8 cellular contexts compared by ENCODE assay signal in the genomic region with DNA sequence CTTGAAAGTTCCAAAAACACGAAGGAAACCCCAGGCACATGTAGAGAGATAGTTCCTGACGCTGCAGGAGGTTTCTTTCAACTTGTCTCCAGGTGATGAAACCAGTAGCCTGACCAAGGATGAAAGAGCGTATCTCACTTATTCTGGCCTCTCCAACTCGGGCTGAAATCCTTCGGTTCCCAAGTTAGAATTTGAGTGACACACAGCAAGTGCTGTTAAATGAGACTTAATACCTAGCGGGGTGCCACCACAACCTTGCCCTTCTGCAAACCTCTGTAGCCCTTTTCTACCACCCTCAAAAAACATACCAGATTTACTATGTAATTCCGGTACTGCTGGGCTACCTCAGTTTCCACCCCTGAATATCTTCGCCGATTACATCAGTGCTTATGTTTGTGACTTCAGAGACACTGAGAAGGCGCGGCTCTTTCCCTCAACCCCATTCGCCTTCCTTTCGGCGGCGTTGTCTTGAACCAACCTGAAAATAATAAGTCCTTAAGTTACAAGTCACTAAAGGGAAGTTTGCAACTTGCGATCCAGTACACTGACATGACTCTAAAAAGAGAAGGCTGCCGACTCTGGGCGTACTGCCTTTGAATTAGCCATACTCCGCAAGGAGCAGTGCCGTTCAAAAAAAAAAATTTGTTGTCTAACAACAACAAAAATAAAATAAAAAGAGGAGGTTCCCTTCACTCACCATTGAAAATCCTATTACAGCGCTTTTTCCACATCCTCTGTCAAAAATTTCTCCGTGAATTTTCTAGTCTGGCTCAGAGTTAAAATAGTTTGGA.
A peak's percentile ranks its signal among the peaks of the same experiment; 100 is the strongest.
DNase-seq lines count a peak whose midpoint lies in the region; ATAC-seq and TF ChIP-seq lines count a peak whose summit lies in the region.

No MANE protein-coding gene starts in this region.

- CTCF ChIA-PET in activated naive CD4-positive, alpha-beta T cell treated with anti-CD3 and anti-CD28 coated beads, Interleukin-2, amount 10 ng/mL, durations not matched to agents 7 days and 5 days (lab: Charles Lee) = no interaction called here

- peaks cover 6% of the 10 kb centered on the region for H3K9me3 Mint-ChIP-seq in activated naive CD4-positive, alpha-beta T cell treated with anti-CD3 and anti-CD28 coated beads, Interleukin-2, amount 10 ng/mL, durations not matched to agents 7 days and 5 days
- H3K9me3 Mint-ChIP-seq in stimulated activated naive CD8-positive, alpha-beta T cell treated with anti-CD3 and anti-CD28 coated beads, Interleukin-15, amount 100 ng/mL, for 72 hours = no peaks in the 10 kb centered on the region

- peaks cover 80% of the 10 kb centered on the region for H3K27me3 Mint-ChIP-seq in activated naive CD4-positive, alpha-beta T cell treated with anti-CD3 and anti-CD28 coated beads, Interleukin-2, amount 10 ng/mL, durations not matched to agents 7 days and 5 days
- H3K27me3 Mint-ChIP-seq in stimulated activated naive CD8-positive, alpha-beta T cell treated with anti-CD3 and anti-CD28 coated beads, Interleukin-15, amount 100 ng/mL, for 72 hours = peaks cover 85% of the 10 kb centered on the region

- H3K4me3 ChIP-seq in epithelial cell of proximal tubule (ENCODE audit: low read depth, low read length) = peak overlapping the region; percentile 43
- H3K4me3 ChIP-seq in tibial artery = no peak overlapping the region

- no peak for TF ChIP-seq CTCF in epithelial cell of proximal tubule (conservative IDR thresholded peaks at IDR 0.05; ENCODE audit: low read depth, low read length)
- TF ChIP-seq CTCF in tibial artery (IDR thresholded peaks at IDR 0.05) = no peak

- peaks cover 0 to 50% of the 10 kb centered on the region in 2 donors for H3K27me3 ChIP-seq in tibial artery

- peak overlapping the region; percentile 71 for H3K27ac Mint-ChIP-seq in activated naive CD4-positive, alpha-beta T cell treated with anti-CD3 and anti-CD28 coated beads, Interleukin-2, amount 10 ng/mL, durations not matched to agents 7 days and 5 days
- H3K27ac Mint-ChIP-seq in stimulated activated naive CD8-positive, alpha-beta T cell treated with anti-CD3 and anti-CD28 coated beads, Interleukin-15, amount 100 ng/mL, for 72 hours = peak overlapping the region in 1 of 2 donors; percentile 97

- H3K36me3 Mint-ChIP-seq in activated naive CD4-positive, alpha-beta T cell treated with anti-CD3 and anti-CD28 coated beads, Interleukin-2, amount 10 ng/mL, durations not matched to agents 7 days and 5 days = peaks cover 8% of the 10 kb centered on the region

- H3K4me3 Mint-ChIP-seq in activated naive CD4-positive, alpha-beta T cell treated with anti-CD3 and anti-CD28 coated beads, Interleukin-2, amount 10 ng/mL, durations not matched to agents 7 days and 5 days = peak overlapping the region; percentile 40
- peak overlapping the region; percentile 72 to 79 for H3K4me3 Mint-ChIP-seq in stimulated activated naive CD8-positive, alpha-beta T cell treated with anti-CD3 and anti-CD28 coated beads, Interleukin-15, amount 100 ng/mL, for 72 hours

- peaks cover 52% of the 10 kb centered on the region for H3K4me1 Mint-ChIP-seq in activated naive CD4-positive, alpha-beta T cell treated with anti-CD3 and anti-CD28 coated beads, Interleukin-2, amount 10 ng/mL, durations not matched to agents 7 days and 5 days
- H3K4me1 Mint-ChIP-seq in stimulated activated naive CD8-positive, alpha-beta T cell treated with anti-CD3 and anti-CD28 coated beads, Interleukin-15, amount 100 ng/mL, for 72 hours = peaks cover 46% of the 10 kb centered on the region

- intact Hi-C loops in tibial artery (cut with DNase I; ENCODE audit: low total_unique reads) = no loop called here

- peaks cover 0 to 4% (median 0%) of the 10 kb centered on the region in 4 donors for H3K4me1 ChIP-seq in tibial artery

- H3K9me3 ChIP-seq in tibial artery = no peaks in the 10 kb centered on the region

- ATAC-seq in stimulated activated naive CD8-positive, alpha-beta T cell treated with anti-CD3 and anti-CD28 coated beads, Interleukin-15, amount 100 ng/mL, for 72 hours = no peak
- ATAC-seq in GM19023 (IDR thresholded peaks at IDR 0.05; ENCODE audit: unreplicated experiment) (no peak), GM18867 (IDR thresholded peaks at IDR 0.05; ENCODE audit: unreplicated experiment) (no peak)

- DNase-seq in activated naive CD4-positive, alpha-beta T cell treated with anti-CD3 and anti-CD28 coated beads, Interleukin-2, amount 10 ng/mL, durations not matched to agents 7 days and 5 days = no peak
- no peak for DNase-seq in activated naive CD4-positive, alpha-beta T cell treated with Interleukin-2 at 50 U/mL for 16 hours
- DNase-seq in RPMI7951 (ENCODE audit: low read depth) = peak; percentile 22
- DNase-seq in epithelial cell of proximal tubule (ENCODE audit: low read depth) = no peak
- DNase-seq in stimulated activated naive CD8-positive, alpha-beta T cell treated with anti-CD3 and anti-CD28 coated beads, Interleukin-15, amount 100 ng/mL, for 72 hours = no peak
- DNase-seq in tibial artery = no peak

- no peak overlapping the region for H3K27ac ChIP-seq in tibial artery

- H3K36me3 ChIP-seq in tibial artery = no peaks in the 10 kb centered on the region
